In genomic region chr19:43462887-43463380, GRCh38 we compare ENCODE assay signal across 9 cellular contexts. TPM values are rescaled to one million over a fixed set of nuclear protein-coding genes. Genes with fewer than 3 reads are reported as not detected.
A peak's percentile ranks its signal among the peaks of the same experiment; 100 is the strongest.
DNase-seq lines count a peak whose midpoint lies in the region; ATAC-seq and TF ChIP-seq lines count a peak whose summit lies in the region.
"Had no signal": no experiment of that assay in that cellular context is flagged by ENCODE, and none has a peak within 500 bp of the region (broad histone marks: within the 10 kb centered on the region; RNA-seq: fewer than 3 reads in every experiment).

No MANE protein-coding gene starts in this region.

- no peak overlapping the region for H3K27ac ChIP-seq in mesendoderm (ENCODE audit: low read depth, low read length)
- H3K27ac ChIP-seq in vagina = peak overlapping the region; percentile 90

- no CpG with 5 or more reads among the region's 32 CpGs for WGBS in mesendoderm (ENCODE audit: extremely low coverage, insufficient coverage, low lambda C conversion rate)

- H3K4me2 ChIP-seq in mesendoderm (ENCODE audit: low read length) = peak overlapping the region; percentile 58

- no peaks in the 10 kb centered on the region for H3K9me3 Mint-ChIP-seq in stimulated activated naive CD8-positive, alpha-beta T cell treated with anti-CD3 and anti-CD28 coated beads, Interleukin-15, Interleukin-2, amounts not matched to agents 100 ng/mL and 50 ng/mL, for 24 hours
- peaks cover 0 to 2% (median 0%) of the 10 kb centered on the region in 5 experiments for H3K9me3 Mint-ChIP-seq in brain

- peak overlapping the region; percentile 76 for H3K27ac Mint-ChIP-seq in stimulated activated naive CD8-positive, alpha-beta T cell treated with anti-CD3 and anti-CD28 coated beads, Interleukin-15, Interleukin-2, amounts not matched to agents 100 ng/mL and 50 ng/mL, for 24 hours
- H3K27ac Mint-ChIP-seq in brain = peak overlapping the region in 2 of 5 experiments; percentile 30 to 95

- no peaks in the 10 kb centered on the region for H3K27me3 Mint-ChIP-seq in stimulated activated naive CD8-positive, alpha-beta T cell treated with anti-CD3 and anti-CD28 coated beads, Interleukin-15, Interleukin-2, amounts not matched to agents 100 ng/mL and 50 ng/mL, for 24 hours
- H3K27me3 Mint-ChIP-seq in brain = peaks cover 34% of the 10 kb centered on the region

- H3K79me2 ChIP-seq in mesendoderm (ENCODE audit: control insufficient read depth, insufficient read depth, low read length) = no peaks in the 10 kb centered on the region

- no peak for ATAC-seq in stimulated activated naive CD8-positive, alpha-beta T cell treated with anti-CD3 and anti-CD28 coated beads, Interleukin-15, Interleukin-2, amounts not matched to agents 100 U/mL and 50 U/mL, for 24 hours
- no peak for ATAC-seq in HG02610 (IDR thresholded peaks at IDR 0.05; ENCODE audit: unreplicated experiment)

- in situ Hi-C loops in GM13977 (cut with MboI; ENCODE audit: low pct_unique_long_range_greater_than_20kb, low sequenced_read_pairs, unreplicated experiment) = no loop called here

- H3K4ac ChIP-seq in mesendoderm (ENCODE audit: low read depth, low read length) = no peak overlapping the region

- H3K27me3 ChIP-seq in mesendoderm (ENCODE audit: insufficient read depth, low read length, poor library complexity) (no peaks in the 10 kb centered on the region), vagina (no peaks in the 10 kb centered on the region)

- no peaks in the 10 kb centered on the region for H3K36me3 Mint-ChIP-seq in stimulated activated naive CD8-positive, alpha-beta T cell treated with anti-CD3 and anti-CD28 coated beads, Interleukin-15, Interleukin-2, amounts not matched to agents 100 ng/mL and 50 ng/mL, for 24 hours (ENCODE audit: low read depth)
- H3K36me3 Mint-ChIP-seq in brain = peaks cover 4% of the 10 kb centered on the region

- H4K5ac ChIP-seq in mesendoderm (ENCODE audit: low read length) = no peak overlapping the region

- H3K79me1 ChIP-seq in mesendoderm (ENCODE audit: low read length) = no peaks in the 10 kb centered on the region

- H3K56ac ChIP-seq in mesendoderm (ENCODE audit: low read length) = peak overlapping the region; percentile 75

- H3K18ac ChIP-seq in mesendoderm (ENCODE audit: low read length) = no peak overlapping the region

- H4K8ac ChIP-seq in mesendoderm (ENCODE audit: low read depth, low read length) = no peak overlapping the region

- no peak overlapping the region for H2BK120ac ChIP-seq in mesendoderm (ENCODE audit: low read depth, low read length)

- TF ChIP-seq CTCF in brain (conservative IDR thresholded peaks at IDR 0.05) (no peak), vagina (IDR thresholded peaks at IDR 0.05) (no peak), GM13977 (IDR thresholded peaks at IDR 0.05; ENCODE audit: extremely low read depth, insufficient read depth, missing control alignments) (no peak)

- peak overlapping the region; percentile 32 for H3K4me3 ChIP-seq in mesendoderm (ENCODE audit: low read length)
- H3K4me3 ChIP-seq in vagina = peak overlapping the region; percentile 61 to 70

- no peak overlapping the region for H3K23ac ChIP-seq in mesendoderm (ENCODE audit: low read length)

- H2AK5ac ChIP-seq in mesendoderm (ENCODE audit: low read length) = no peak overlapping the region

- DNase-seq in stimulated activated naive CD8-positive, alpha-beta T cell treated with anti-CD3 and anti-CD28 coated beads, Interleukin-15, Interleukin-2, amounts not matched to agents 100 U/mL and 50 U/mL, for 24 hours = no peak
- DNase-seq in mesendoderm = no peak
- DNase-seq in vagina (ENCODE audit: extremely low spot score in 2 of 2) = no peak
- no peak for DNase-seq in stimulated activated CD4-positive, alpha-beta T cell treated with anti-CD3 and anti-CD28 coated beads, Interleukin-4, amount 100 ng/mL, for 1 hour
- no peak for DNase-seq in GM13977 (ENCODE audit: low spot score)

- H3K4me3 Mint-ChIP-seq in stimulated activated naive CD8-positive, alpha-beta T cell treated with anti-CD3 and anti-CD28 coated beads, Interleukin-15, Interleukin-2, amounts not matched to agents 100 ng/mL and 50 ng/mL, for 24 hours = peak overlapping the region; percentile 89
- peak overlapping the region; percentile 93 to 100 (median 97) for H3K4me3 Mint-ChIP-seq in brain

- H3K9ac ChIP-seq in mesendoderm (ENCODE audit: low read length) = peak overlapping the region; percentile 20

- no peaks in the 10 kb centered on the region for H3K36me3 ChIP-seq in mesendoderm (ENCODE audit: control insufficient read depth, insufficient read depth, low read length)
- H3K36me3 ChIP-seq in vagina = peaks cover 0 to 5% of the 10 kb centered on the region in 2 donors

- TF ChIP-seq POLR2A in vagina (IDR thresholded peaks at IDR 0.05) = no peak

- H3K4me1 ChIP-seq in mesendoderm (ENCODE audit: control insufficient read depth, low read depth, low read length) (peaks cover 2% of the 10 kb centered on the region), vagina (peaks cover 20% of the 10 kb centered on the region)

- peaks cover 54% of the 10 kb centered on the region for H3K4me1 Mint-ChIP-seq in stimulated activated naive CD8-positive, alpha-beta T cell treated with anti-CD3 and anti-CD28 coated beads, Interleukin-15, Interleukin-2, amounts not matched to agents 100 ng/mL and 50 ng/mL, for 24 hours (ENCODE audit: low read depth)
- H3K4me1 Mint-ChIP-seq in brain = peaks cover 6% of the 10 kb centered on the region

- intact Hi-C loops in vagina (cut with DNase I) = loop anchor here (5.0 kb wide), 1 partner anchor 39 kb away; the partner anchor contains the start of gene PHLDB3

- no peak overlapping the region for H2BK5ac ChIP-seq in mesendoderm (ENCODE audit: low read length)

- H3K9me3 ChIP-seq in vagina = no peaks in the 10 kb centered on the region

- H2BK15ac ChIP-seq in mesendoderm (replicated peaks; ENCODE audit: low read depth) = no peak overlapping the region

RNA-seq across cellular contexts. Expression of gene LYPD3, which starts 2.5 kb away (rescaled TPM):
- 3.2 TPM for polyA plus RNA-seq in brain (ENCODE audit: insufficient read depth, low read depth, low replicate concordance)
- polyA plus RNA-seq in mesendoderm (2013, experiment 1 of 2) = 2.9 TPM
- 2.3 TPM for polyA plus RNA-seq in mesendoderm (2013, experiment 2 of 2)
- 247 TPM for total RNA-seq in vagina

RNA-seq across cellular contexts. Expression of gene PHLDB3, which starts 41.6 kb away (rescaled TPM):
- polyA plus RNA-seq in brain (ENCODE audit: insufficient read depth, low read depth, low replicate concordance) = 10.0 TPM
- 2.3 TPM for polyA plus RNA-seq in mesendoderm (2013, experiment 1 of 2)
- 2.3 TPM for polyA plus RNA-seq in mesendoderm (2013, experiment 2 of 2)
- total RNA-seq in vagina = 24.3 TPM

RNA-seq across cellular contexts. Expression of gene TEX101, which starts 48.2 kb away (rescaled TPM):
- 1.3 TPM for polyA plus RNA-seq in brain (ENCODE audit: insufficient read depth, low read depth, low replicate concordance)
- polyA plus RNA-seq in mesendoderm (2013, experiment 1 of 2) = 0.46 TPM
- polyA plus RNA-seq in mesendoderm (2013, experiment 2 of 2) = 0.35 TPM
- not detected for total RNA-seq in vagina
- total RNA-seq: ureter had no signal
